Comparison of ENCODE assay signal across 8 cellular contexts in the genomic region with DNA sequence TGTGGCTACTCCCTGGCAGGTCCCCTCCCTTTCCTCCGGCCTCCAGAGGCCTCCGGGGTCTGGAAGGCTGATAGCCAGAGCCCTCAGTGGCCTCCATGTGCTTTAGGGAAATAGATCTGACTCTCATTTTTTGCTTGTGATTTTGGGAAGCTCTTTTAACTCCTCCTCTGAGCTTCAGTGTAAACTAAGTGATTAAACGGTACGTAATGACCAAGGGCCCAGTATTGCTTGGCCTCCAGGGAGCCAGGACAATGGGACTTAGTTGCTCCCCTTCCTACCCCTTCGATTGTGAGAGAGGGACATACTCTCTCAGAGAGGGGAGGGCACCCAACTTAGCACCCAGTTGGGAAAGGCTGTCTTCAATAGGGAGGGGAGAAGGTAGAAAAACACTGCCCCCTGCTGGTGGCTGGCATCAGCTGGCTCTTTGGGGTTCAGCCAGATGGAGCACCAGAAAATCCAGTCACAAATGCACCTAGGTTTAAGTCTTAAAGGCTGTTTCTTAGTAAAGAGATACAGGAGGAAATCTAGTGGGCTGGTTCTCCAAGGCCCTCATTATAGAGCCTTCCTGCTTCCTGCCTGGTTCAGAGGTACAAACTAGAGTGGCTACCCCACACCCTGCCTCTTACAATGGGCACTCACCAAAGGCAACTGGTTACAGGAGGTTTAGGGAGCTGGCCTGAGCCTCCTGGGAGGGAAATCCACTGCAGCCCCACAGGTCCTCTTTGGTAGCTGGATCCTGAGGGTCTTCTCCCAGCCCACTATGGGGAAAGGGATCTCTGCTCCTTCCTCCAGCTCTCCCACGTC. TPM values are rescaled to one million over a fixed set of nuclear protein-coding genes. Genes with fewer than 3 reads are reported as not detected.
DNase-seq lines count a peak whose midpoint lies in the region; ATAC-seq and TF ChIP-seq lines count a peak whose summit lies in the region.

No MANE protein-coding gene starts in this region.

- no peak overlapping the region for H3K4me3 ChIP-seq in HL-60 (replicated peaks; ENCODE audit: insufficient read depth, low read length)
- no peak overlapping the region for H3K4me3 ChIP-seq in OCI-LY7 (ENCODE audit: low read depth, low read length, poor library complexity, severe bottlenecking)
- H3K4me3 ChIP-seq in epithelial cell of proximal tubule (ENCODE audit: low read depth, low read length): no peak overlapping the region
- H3K4me3 ChIP-seq in naive thymus-derived CD4-positive, alpha-beta T cell (ENCODE audit: low read length): peak overlapping the region; percentile 11

- intact Hi-C loops in CD14-positive monocyte (cut with micrococcal nuclease): loop anchor here (1.0 to 5.0 kb wide), 4 partner anchors 38 to 91 kb away; no protein-coding TSS in a partner anchor
- intact Hi-C loops in OCI-LY7 (cut with micrococcal nuclease; ENCODE audit: unreplicated experiment): loop anchor here (1.0 to 2.0 kb wide), 4 partner anchors 21 to 104 kb away; no protein-coding TSS in a partner anchor
- intact Hi-C loops in naive thymus-derived CD4-positive, alpha-beta T cell (cut with micrococcal nuclease): loop anchor here (1.0 to 5.0 kb wide), 8 partner anchors 29 to 121 kb away; partner anchors contain the start of genes RASSF5 (in 2 of the 2), EIF2D (in 1 of the 2) and IKBKE (in 1 of the 2)

- H3K4me2 ChIP-seq in OCI-LY7 (ENCODE audit: low read length): no peak overlapping the region

- POLR2A ChIA-PET in OCI-LY7 (lab: Charles Lee): interaction anchor here (0.5 kb wide), 1 partner anchor 462 kb away, joined by 3 read pairs; no protein-coding TSS in a partner anchor
- POLR2A ChIA-PET in naive thymus-derived CD4-positive, alpha-beta T cell (lab: Charles Lee): interaction anchor here (0.7 to 30.7 kb wide), 5 partner anchors 9 to 41 kb away, joined by 3 to 722 read pairs (median 3); no protein-coding TSS in a partner anchor

- peak; percentile 52 for ATAC-seq in naive thymus-derived CD4-positive, alpha-beta T cell
- peak; percentile 27 for ATAC-seq in stimulated activated naive B cell treated with anti-CD40 and anti-IgM and Interleukin-4, amounts not matched to agents 10 μg/mL and 1 μg/mL and 100 μg/mL, for 72 hours (replicated peaks)
- no peak for ATAC-seq in HG03196 (IDR thresholded peaks at IDR 0.05; ENCODE audit: unreplicated experiment)

- TF ChIP-seq CTCF in CD14-positive monocyte (IDR thresholded peaks at IDR 0.05) (peak; percentile 98), HL-60 (IDR thresholded peaks at IDR 0.05; ENCODE audit: insufficient read depth, low read length) (peak; percentile 93), OCI-LY7 (conservative IDR thresholded peaks at IDR 0.05; ENCODE audit: low read length) (peak; percentile 99), epithelial cell of proximal tubule (conservative IDR thresholded peaks at IDR 0.05; ENCODE audit: low read depth, low read length) (peak; percentile 98)

- no peaks in the 10 kb centered on the region for H3K27me3 Mint-ChIP-seq in CD14-positive monocyte (ENCODE audit: low read depth in 3 of 3)
- H3K27me3 Mint-ChIP-seq in naive thymus-derived CD4-positive, alpha-beta T cell: no peaks in the 10 kb centered on the region
- H3K27me3 Mint-ChIP-seq in stimulated activated naive B cell treated with anti-CD40 and anti-IgM and Interleukin-4, amounts not matched to agents 10 μg/mL and 1 μg/mL and 100 μg/mL, for 72 hours: no peaks in the 10 kb centered on the region

- H3K4me1 ChIP-seq in OCI-LY7 (ENCODE audit: insufficient read depth, low read length, poor library complexity, severe bottlenecking): peaks cover 14% of the 10 kb centered on the region
- H3K4me1 ChIP-seq in naive thymus-derived CD4-positive, alpha-beta T cell (ENCODE audit: control insufficient read depth in 2 of 2, insufficient read depth in 2 of 2, low read length in 2 of 2): peaks cover 50 to 59% of the 10 kb centered on the region in 2 donors

- H4K20me1 ChIP-seq in OCI-LY7 (ENCODE audit: insufficient read depth, low read length): no peaks in the 10 kb centered on the region

- peaks cover 0 to 2% (median 0%) of the 10 kb centered on the region in 7 donors for H3K9me3 Mint-ChIP-seq in CD14-positive monocyte
- no peaks in the 10 kb centered on the region for H3K9me3 Mint-ChIP-seq in naive thymus-derived CD4-positive, alpha-beta T cell
- peaks cover 0 to 2% of the 10 kb centered on the region in 2 donors for H3K9me3 Mint-ChIP-seq in stimulated activated naive B cell treated with anti-CD40 and anti-IgM and Interleukin-4, amounts not matched to agents 10 μg/mL and 1 μg/mL and 100 μg/mL, for 72 hours

- H3K9me2 ChIP-seq in OCI-LY7 (ENCODE audit: insufficient read depth, low read length): no peaks in the 10 kb centered on the region

- DNase-seq in CD14-positive monocyte (ENCODE audit: low spot score): peak; percentile 70
- peak; percentile 49 to 78 for DNase-seq in HL-60 (ENCODE audit: low read depth in 1 of 2, low spot score in 1 of 2)
- peak; percentile 78 for DNase-seq in OCI-LY7 (ENCODE audit: low spot score)
- peak; percentile 78 for DNase-seq in activated T-cell treated with anti-CD3 and anti-CD28 coated beads for 24 hours (ENCODE audit: low read depth)
- DNase-seq in epithelial cell of proximal tubule (ENCODE audit: low read depth): no peak
- peak; percentile 73 to 86 (median 80) for DNase-seq in naive thymus-derived CD4-positive, alpha-beta T cell
- peak; percentile 59 for DNase-seq in stimulated activated naive B cell treated with anti-CD40 and anti-IgM and Interleukin-4, amounts not matched to agents 10 μg/mL and 1 μg/mL and 100 μg/mL, for 72 hours

- peaks cover 51% of the 10 kb centered on the region for H3K4me1 Mint-ChIP-seq in CD14-positive monocyte
- H3K4me1 Mint-ChIP-seq in naive thymus-derived CD4-positive, alpha-beta T cell: peaks cover 44 to 92% (median 76%) of the 10 kb centered on the region in 7 donors
- peaks cover 52 to 60% of the 10 kb centered on the region in 2 donors for H3K4me1 Mint-ChIP-seq in stimulated activated naive B cell treated with anti-CD40 and anti-IgM and Interleukin-4, amounts not matched to agents 10 μg/mL and 1 μg/mL and 100 μg/mL, for 72 hours

- H3K27ac Mint-ChIP-seq in CD14-positive monocyte: peak overlapping the region; percentile 95 to 100 (median 99)
- peak overlapping the region; percentile 86 to 100 (median 93) for H3K27ac Mint-ChIP-seq in naive thymus-derived CD4-positive, alpha-beta T cell
- H3K27ac Mint-ChIP-seq in stimulated activated naive B cell treated with anti-CD40 and anti-IgM and Interleukin-4, amounts not matched to agents 10 μg/mL and 1 μg/mL and 100 μg/mL, for 72 hours: peak overlapping the region; percentile 94

- no peaks in the 10 kb centered on the region for H3K27me3 ChIP-seq in HL-60 (ENCODE audit: insufficient read depth, poor library complexity, severe bottlenecking)
- H3K27me3 ChIP-seq in naive thymus-derived CD4-positive, alpha-beta T cell (ENCODE audit: control insufficient read depth in 2 of 2, insufficient read depth in 2 of 2, low read length in 2 of 2): no peaks in the 10 kb centered on the region

- no TSS peak for BruUV-seq in OCI-LY7 (replicated peaks; lab: Mats Ljungman, UMichigan)

- no peaks in the 10 kb centered on the region for H3K79me2 ChIP-seq in OCI-LY7 (ENCODE audit: insufficient read depth, low read depth, low read length)

- peak overlapping the region; percentile 44 to 63 for H3K4me3 Mint-ChIP-seq in CD14-positive monocyte
- H3K4me3 Mint-ChIP-seq in naive thymus-derived CD4-positive, alpha-beta T cell: peak overlapping the region; percentile 74 to 90 (median 82)
- H3K4me3 Mint-ChIP-seq in stimulated activated naive B cell treated with anti-CD40 and anti-IgM and Interleukin-4, amounts not matched to agents 10 μg/mL and 1 μg/mL and 100 μg/mL, for 72 hours: peak overlapping the region; percentile 31 to 43

- H3K36me3 ChIP-seq in OCI-LY7 (ENCODE audit: insufficient read depth, low read length): peaks cover 35% of the 10 kb centered on the region; the same call in 1 of the 2 replicates
- H3K36me3 ChIP-seq in naive thymus-derived CD4-positive, alpha-beta T cell (ENCODE audit: control insufficient read depth in 2 of 3, insufficient read depth in 3 of 3, low read length in 3 of 3): peaks cover 41 to 64% (median 42%) of the 10 kb centered on the region in 3 experiments

- H3K9me3 ChIP-seq in OCI-LY7 (ENCODE audit: low read length): no peaks in the 10 kb centered on the region
- no peaks in the 10 kb centered on the region for H3K9me3 ChIP-seq in naive thymus-derived CD4-positive, alpha-beta T cell (ENCODE audit: control insufficient read depth in 2 of 3, low read length in 3 of 3)

- H3K27ac ChIP-seq in HL-60 (replicated peaks) (no peak overlapping the region), OCI-LY7 (ENCODE audit: low read depth, low read length, poor library complexity, severe bottlenecking) (no peak overlapping the region)
- peak overlapping the region; percentile 90 for H3K27ac ChIP-seq in naive thymus-derived CD4-positive, alpha-beta T cell (ENCODE audit: low read depth, low read length)

- CTCF ChIA-PET in OCI-LY7 (lab: Charles Lee; ENCODE audit: unreplicated experiment): interaction anchor here (1.0 to 3.2 kb wide), 2 partner anchors 38 to 43 kb away, joined by 3 to 29 read pairs; no protein-coding TSS in a partner anchor
- CTCF ChIA-PET in naive thymus-derived CD4-positive, alpha-beta T cell (lab: Charles Lee): interaction anchor here (0.6 to 15.4 kb wide), 19 partner anchors 8 to 752 kb away, joined by 3 to 424 read pairs (median 6); partner anchors contain the start of genes IKBKE and RASSF5

- no peak overlapping the region for H2AFZ ChIP-seq in OCI-LY7 (ENCODE audit: low read length)

- peaks cover 88 to 96% of the 10 kb centered on the region in 2 donors for H3K36me3 Mint-ChIP-seq in CD14-positive monocyte
- peaks cover 13 to 43% (median 22%) of the 10 kb centered on the region in 5 donors for H3K36me3 Mint-ChIP-seq in naive thymus-derived CD4-positive, alpha-beta T cell
- peaks cover 48 to 73% of the 10 kb centered on the region in 2 donors for H3K36me3 Mint-ChIP-seq in stimulated activated naive B cell treated with anti-CD40 and anti-IgM and Interleukin-4, amounts not matched to agents 10 μg/mL and 1 μg/mL and 100 μg/mL, for 72 hours

RNA-seq across cellular contexts. Expression of gene EIF2D, which starts 28.6 kb away (rescaled TPM):
- polyA plus RNA-seq in CD14-positive monocyte: 10 to 100 TPM; 16.4 to 16.8 TPM
- 85.4 and 89.3 TPM in 2 replicates for total RNA-seq in OCI-LY7 (2014; rRNA removed; shearing (Covaris generic))
- total RNA-seq in OCI-LY7 (2022) (68.6 and 72.3 TPM in 2 replicates), epithelial cell of proximal tubule (45.6 and 53.2 TPM in 2 replicates)
- 10 to 100 TPM; 38.7 to 73.0 (median 59.6) TPM for total RNA-seq in naive thymus-derived CD4-positive, alpha-beta T cell
- polyA plus RNA-seq in naive thymus-derived CD4-positive, alpha-beta T cell: 10 to 100 TPM; 33.5 to 53.4 TPM

RNA-seq across cellular contexts. Expression of gene DYRK3, which starts 51.7 kb away (rescaled TPM):
- polyA plus RNA-seq in CD14-positive monocyte: not detected
- total RNA-seq in OCI-LY7 (2014; rRNA removed; shearing (Covaris generic)): 9.7 and 9.8 TPM in 2 replicates
- total RNA-seq in OCI-LY7 (2022): 9.4 and 10.9 TPM in 2 replicates
- total RNA-seq in epithelial cell of proximal tubule: 2.9 and 5.1 TPM in 2 replicates
- 1 to 10 TPM in 2 of 5 experiments, under 1 TPM in 3; 0.22 to 8.2 (median 0.69) TPM for total RNA-seq in naive thymus-derived CD4-positive, alpha-beta T cell
- polyA plus RNA-seq in naive thymus-derived CD4-positive, alpha-beta T cell: not detected
